25 cellular contexts compared by ENCODE assay signal in genomic region chr7:131385039-131385605, GRCh38. TPM values are rescaled to one million over a fixed set of nuclear protein-coding genes. Genes with fewer than 3 reads are reported as not detected.
DNase-seq lines count a peak whose midpoint lies in the region; ATAC-seq, FAIRE-seq and TF ChIP-seq lines count a peak whose summit lies in the region.
"Had no signal": no experiment of that assay in that cellular context is flagged by ENCODE, and none has a peak within 500 bp of the region (broad histone marks: within the 10 kb centered on the region; RNA-seq: fewer than 3 reads in every experiment).

No MANE protein-coding gene starts in this region.

- no peak overlapping the region for H3K4me3 Mint-ChIP-seq in activated T-cell treated with anti-CD3 and anti-CD28 coated beads, Interleukin-2, amount 50 U/mL, for 24 hours
- H3K4me3 Mint-ChIP-seq in nephron progenitor cell (no peak overlapping the region), progenitor cell of endocrine pancreas (ENCODE audit: low read depth) (no peak overlapping the region), GM23338 (no peak overlapping the region)
- H3K4me3 Mint-ChIP-seq: naive thymus-derived CD4-positive, alpha-beta T cell; stimulated activated naive CD8-positive, alpha-beta T cell treated with anti-CD3 and anti-CD28 coated beads, Interleukin-15, amount 100 ng/mL, for 72 hours had no signal

- WGBS in A549 (ENCODE audit: missing lambda C conversion rate) = 51% methylated on average over 8 of the region's 8 CpGs

- H3K4me2 ChIP-seq in A549 = peak overlapping the region; percentile 37
- no peak overlapping the region for H3K4me2 ChIP-seq in GM23338
- H3K4me2 ChIP-seq: PC-9 had no signal

- H3K36me3 ChIP-seq in RWPE2 (ENCODE audit: low read depth) = peaks cover 11% of the 10 kb centered on the region
- no peaks in the 10 kb centered on the region for H3K36me3 ChIP-seq in GM23338 (ENCODE audit: insufficient read depth)

- H3K9me2 ChIP-seq in GM23338 (ENCODE audit: insufficient read depth) = no peaks in the 10 kb centered on the region

- H4K20me1 ChIP-seq in GM23338 (replicated peaks; ENCODE audit: insufficient read depth) = no peaks in the 10 kb centered on the region

- POLR2A ChIA-PET in A549 (lab: Yijun Ruan, JAX) = no interaction called here

- peaks cover 44% of the 10 kb centered on the region for H3K4me1 ChIP-seq in A549
- H3K4me1 ChIP-seq in RWPE2 (ENCODE audit: insufficient read depth, poor library complexity, severe bottlenecking) = peaks cover 3% of the 10 kb centered on the region
- H3K4me1 ChIP-seq in GM23338 (ENCODE audit: insufficient read depth) = peaks cover 20% of the 10 kb centered on the region

- H3K27ac Mint-ChIP-seq in activated T-cell treated with anti-CD3 and anti-CD28 coated beads, Interleukin-2, amount 50 U/mL, for 24 hours = no peak overlapping the region
- H3K27ac Mint-ChIP-seq in nephron progenitor cell (no peak overlapping the region), progenitor cell of endocrine pancreas (no peak overlapping the region), GM23338 (no peak overlapping the region)

- H3K9me3 ChIP-seq in A549 = no peaks in the 10 kb centered on the region
- no peaks in the 10 kb centered on the region for H3K9me3 ChIP-seq in RWPE2 (ENCODE audit: severe bottlenecking)
- H3K9me3 ChIP-seq: BE2C had no signal

- H3K36me3 Mint-ChIP-seq in activated T-cell treated with anti-CD3 and anti-CD28 coated beads, Interleukin-2, amount 50 U/mL, for 24 hours (ENCODE audit: low read depth) = peaks cover 45% of the 10 kb centered on the region
- H3K36me3 Mint-ChIP-seq in nephron progenitor cell (ENCODE audit: low read depth) (peaks cover 64% of the 10 kb centered on the region), progenitor cell of endocrine pancreas (ENCODE audit: insufficient read depth) (peaks cover 2% of the 10 kb centered on the region), GM23338 (ENCODE audit: low read depth) (peaks cover 12% of the 10 kb centered on the region; the same call in 2 of the 3 replicates)

- TF ChIP-seq POLR2A in A549 (IDR thresholded peaks at IDR 0.05; ENCODE audit: low read length) (no peak), GM12892 (IDR thresholded peaks at IDR 0.05; ENCODE audit: low read depth, low read length) (no peak)

- CTCF ChIA-PET in A549 (lab: Yijun Ruan, JAX) = no interaction called here

- H2AFZ ChIP-seq in GM23338 = no peak overlapping the region
- H2AFZ ChIP-seq: PC-9 had no signal

- H3K27me3 ChIP-seq in RWPE2 (ENCODE audit: insufficient read depth, poor library complexity, severe bottlenecking) (no peaks in the 10 kb centered on the region), GM23338 (ENCODE audit: insufficient read depth) (no peaks in the 10 kb centered on the region)
- H3K27me3 ChIP-seq: BE2C had no signal

- no peak for TF ChIP-seq RAD21 in A549 (conservative IDR thresholded peaks at IDR 0.05 in 1 of 2, IDR thresholded peaks at IDR 0.05 in 1 of 2)

- ATAC-seq in A549 (peak in 1 of 2 experiments; percentile 64; a peak in 3 of 6 replicates), RWPE2 (ENCODE audit: low read depth) (peak; percentile 17; the same call in 1 of the 3 replicates), GM23338 (no peak)
- ATAC-seq: HepG2; naive thymus-derived CD4-positive, alpha-beta T cell; stimulated activated naive CD8-positive, alpha-beta T cell treated with anti-CD3 and anti-CD28 coated beads, Interleukin-15, amount 100 ng/mL, for 72 hours had no signal

- H3K4me3 ChIP-seq in A549 = no peak overlapping the region
- no peak overlapping the region for H3K4me3 ChIP-seq in RWPE2 (ENCODE audit: severe bottlenecking)
- no peak overlapping the region for H3K4me3 ChIP-seq in GM23338
- H3K4me3 ChIP-seq: PC-9, skin epidermis had no signal

- H3K79me2 ChIP-seq in GM23338 (replicated peaks; ENCODE audit: insufficient read depth) = peaks cover 68% of the 10 kb centered on the region

- H3K4me1 Mint-ChIP-seq in activated T-cell treated with anti-CD3 and anti-CD28 coated beads, Interleukin-2, amount 50 U/mL, for 24 hours (ENCODE audit: low read depth) = peaks cover 39% of the 10 kb centered on the region
- H3K4me1 Mint-ChIP-seq in nephron progenitor cell = peaks cover 4% of the 10 kb centered on the region
- H3K4me1 Mint-ChIP-seq in progenitor cell of endocrine pancreas (ENCODE audit: low read depth) = peaks cover 1% of the 10 kb centered on the region
- peaks cover 13% of the 10 kb centered on the region for H3K4me1 Mint-ChIP-seq in GM23338

- H3K27ac ChIP-seq in A549 (no peak overlapping the region), RWPE2 (ENCODE audit: poor library complexity, severe bottlenecking) (no peak overlapping the region), GM23338 (ENCODE audit: low read depth) (no peak overlapping the region)
- H3K27ac ChIP-seq: PC-9, skin epidermis had no signal

- H3K27me3 Mint-ChIP-seq in activated T-cell treated with anti-CD3 and anti-CD28 coated beads, Interleukin-2, amount 50 U/mL, for 24 hours = no peaks in the 10 kb centered on the region
- H3K27me3 Mint-ChIP-seq in nephron progenitor cell (ENCODE audit: low read depth, poor library complexity) (no peaks in the 10 kb centered on the region), progenitor cell of endocrine pancreas (no peaks in the 10 kb centered on the region), GM23338 (ENCODE audit: insufficient read depth, low read depth, poor library complexity) (peaks cover 2% of the 10 kb centered on the region)
- H3K27me3 Mint-ChIP-seq: naive thymus-derived CD4-positive, alpha-beta T cell; stimulated activated naive CD8-positive, alpha-beta T cell treated with anti-CD3 and anti-CD28 coated beads, Interleukin-15, amount 100 ng/mL, for 72 hours had no signal

- TF ChIP-seq CTCF in A549 (IDR thresholded peaks at IDR 0.05) = no peak
- TF ChIP-seq CTCF in RWPE2 (IDR thresholded peaks at IDR 0.05; ENCODE audit: poor library complexity, severe bottlenecking) = no peak
- TF ChIP-seq CTCF in nephron progenitor cell (IDR thresholded peaks at IDR 0.05) = no peak
- no peak for TF ChIP-seq CTCF in progenitor cell of endocrine pancreas (IDR thresholded peaks at IDR 0.05; ENCODE audit: unreplicated experiment)
- no peak for TF ChIP-seq CTCF in GM23338 (conservative IDR thresholded peaks at IDR 0.05; ENCODE audit: low read depth in 2 of 2)

- H3K9me3 Mint-ChIP-seq in activated T-cell treated with anti-CD3 and anti-CD28 coated beads, Interleukin-2, amount 50 U/mL, for 24 hours = no peaks in the 10 kb centered on the region
- H3K9me3 Mint-ChIP-seq in nephron progenitor cell = no peaks in the 10 kb centered on the region
- H3K9me3 Mint-ChIP-seq in progenitor cell of endocrine pancreas (ENCODE audit: low read depth) = no peaks in the 10 kb centered on the region
- H3K9me3 Mint-ChIP-seq in GM23338 = no peaks in the 10 kb centered on the region
- H3K9me3 Mint-ChIP-seq: naive thymus-derived CD4-positive, alpha-beta T cell; stimulated activated naive CD8-positive, alpha-beta T cell treated with anti-CD3 and anti-CD28 coated beads, Interleukin-15, amount 100 ng/mL, for 72 hours had no signal

- DNase-seq in A549 (ENCODE audit: low read depth in 1 of 2, low spot score in 1 of 2) (no peak), GM12892 (ENCODE audit: insufficient read length) (no peak), RWPE2 (ENCODE audit: low spot score) (no peak), fibroblast of gingiva (ENCODE audit: low read depth) (peak; percentile 7), nephron progenitor cell (no peak), progenitor cell of endocrine pancreas (ENCODE audit: low spot score, unreplicated experiment) (no peak), GM23338 (ENCODE audit: low spot score) (no peak)
- no peak for DNase-seq in activated T-cell treated with anti-CD3 and anti-CD28 coated beads, Interleukin-2, amount 50 U/mL, for 24 hours
- DNase-seq: activated CD4-positive, CD25-positive, alpha-beta regulatory T cell; activated naive CD4-positive, alpha-beta T cell treated with anti-CD3 and anti-CD28 coated beads, Interleukin-2, amount 50 U/mL, for 16 hours; BE2C; DMS53; midbrain; naive thymus-derived CD4-positive, alpha-beta T cell; NCI-H1048; NCI-H1694 treated with DMSO at 0.1 percent for 48 hours; NCI-H524; NK-92 treated with Interleukin-12 subunit alpha and Interleukin-12 subunit beta, amount 100 ng/mL, for 24 hours; PC-9; SHP77 treated with DMSO at 0.1 percent for 48 hours; stimulated activated naive CD8-positive, alpha-beta T cell treated with anti-CD3 and anti-CD28 coated beads, Interleukin-15, amount 100 ng/mL, for 72 hours had no signal

- FAIRE-seq in A549 (lab: Jason Lieb, UNC) (no peak), GM12892 (lab: Jason Lieb, UNC) (peak; percentile 30)
- FAIRE-seq: A204.1, HepG2, keratinocyte had no signal

- no peaks in the 10 kb centered on the region for H3F3A ChIP-seq in GM23338 (replicated peaks; ENCODE audit: low read depth)

- TF ChIP-seq EP300 in A549 (IDR thresholded peaks at IDR 0.05) = no peak

TF ChIP-seq in A549, 52 proteins besides CTCF, POLR2A, EP300 and RAD21 (continues in another document):
- TF ChIP-seq ZFP36 (IDR thresholded peaks at IDR 0.05; ENCODE audit: borderline replicate concordance, partially characterized antibody) (no peak), RARB (CRISPR knock-in tag; IDR thresholded peaks at IDR 0.05) (no peak), FOSB (CRISPR knock-in tag; IDR thresholded peaks at IDR 0.05) (no peak)

TF ChIP-seq in GM23338, 12 proteins besides CTCF, POLR2A, EP300 and RAD21 (continues in another document):
- TF ChIP-seq ZNF331 (CRISPR knock-in tag; IDR thresholded peaks at IDR 0.05; ENCODE audit: low read depth) = no peak

RNA-seq across cellular contexts. Expression of gene MKLN1, which starts 57.4 kb away (rescaled TPM):
- 84.5 and 109 TPM in 2 replicates for polyA plus RNA-seq in A549 (2011; rRNA removed)
- polyA plus RNA-seq in A549 (2012; cell fraction: cytosol; rRNA removed) = 17.5 and 18.5 TPM in 2 replicates
- polyA plus RNA-seq in A549 (2012; cell fraction: nucleus; rRNA removed) = 10.8 and 17.1 TPM in 2 replicates
- polyA plus RNA-seq in A549 (2017; fragmentation: RNase III; extraction: RNeasy Plus Mini Kit Qiagen cat#74134 plus additional on column Dnase treatment) = 39.6 to 46.4 TPM (median 39.6 TPM) in 3 replicates
- 154 and 176 TPM in 2 replicates for polyA minus RNA-seq in A549 (2011; rRNA and poly(A)+ RNA removed)
- 20.0 TPM for polyA plus RNA-seq in GM12892 (2012; ENCODE audit: missing spikeins)
- 55.9 and 56.8 TPM in 2 replicates for total RNA-seq in progenitor cell of endocrine pancreas
- 31.5 and 46.5 TPM in 2 replicates for total RNA-seq in GM23338 (2014; rRNA removed; shearing (Covaris generic))
- polyA plus RNA-seq in GM23338 (2016; fragmentation: Nextera tagmentation; extraction: Ambion mirVana) = 25.1 and 25.3 TPM in 2 replicates
